ENCODE assay signal across 22 cellular contexts in genomic region chr6:15475261-15475660, GRCh38.
DNase-seq lines count a peak whose midpoint lies in the region; ATAC-seq and TF ChIP-seq lines count a peak whose summit lies in the region.
"Had no signal": no experiment of that assay in that cellular context is flagged by ENCODE, and none has a peak within 500 bp of the region (broad histone marks: within the 10 kb centered on the region; RNA-seq: fewer than 3 reads in every experiment).

No MANE protein-coding gene starts in this region.

- peaks cover 7% of the 10 kb centered on the region for H3K4me1 Mint-ChIP-seq in activated CD8-positive, alpha-beta T cell treated with anti-CD3 and anti-CD28 coated beads, Interleukin-2, amount 10 ng/mL, durations not matched to agents 7 days and 5 days (ENCODE audit: low read depth)
- H3K4me1 Mint-ChIP-seq in activated CD8-positive, alpha-beta T cell treated with anti-CD3 and anti-CD28 coated beads for 36 hours (ENCODE audit: low read depth), result peaks cover 42% of the 10 kb centered on the region
- peaks cover 28% of the 10 kb centered on the region for H3K4me1 Mint-ChIP-seq in T-helper 17 cell
- peaks cover 65% of the 10 kb centered on the region for H3K4me1 Mint-ChIP-seq in nephron progenitor cell

- ATAC-seq in activated CD8-positive, alpha-beta T cell treated with anti-CD3 and anti-CD28 coated beads, Interleukin-2, amount 10 ng/mL, durations not matched to agents 7 days and 5 days, result no peak
- no peak for ATAC-seq in activated CD8-positive, alpha-beta T cell treated with anti-CD3 and anti-CD28 coated beads for 36 hours
- ATAC-seq in T-helper 17 cell (no peak), GM21619 (IDR thresholded peaks at IDR 0.05; ENCODE audit: unreplicated experiment) (no peak), GM18861 (IDR thresholded peaks at IDR 0.05; ENCODE audit: unreplicated experiment) (no peak), GM21381 (IDR thresholded peaks at IDR 0.05; ENCODE audit: unreplicated experiment) (no peak)
- ATAC-seq: HepG2; stimulated activated naive CD8-positive, alpha-beta T cell treated with anti-CD3 and anti-CD28 coated beads, Interleukin-15, amount 100 ng/mL, for 72 hours had no signal

- peak overlapping the region; percentile 9 for H3K27ac Mint-ChIP-seq in activated CD8-positive, alpha-beta T cell treated with anti-CD3 and anti-CD28 coated beads, Interleukin-2, amount 10 ng/mL, durations not matched to agents 7 days and 5 days
- H3K27ac Mint-ChIP-seq in activated CD8-positive, alpha-beta T cell treated with anti-CD3 and anti-CD28 coated beads for 36 hours, result no peak overlapping the region
- H3K27ac Mint-ChIP-seq in T-helper 17 cell, result peak overlapping the region; percentile 32
- peak overlapping the region; percentile 73 for H3K27ac Mint-ChIP-seq in nephron progenitor cell

- no peaks in the 10 kb centered on the region for H3K9me3 Mint-ChIP-seq in activated CD8-positive, alpha-beta T cell treated with anti-CD3 and anti-CD28 coated beads, Interleukin-2, amount 10 ng/mL, durations not matched to agents 7 days and 5 days (ENCODE audit: insufficient read depth)
- no peaks in the 10 kb centered on the region for H3K9me3 Mint-ChIP-seq in activated CD8-positive, alpha-beta T cell treated with anti-CD3 and anti-CD28 coated beads for 36 hours
- peaks cover 3% of the 10 kb centered on the region for H3K9me3 Mint-ChIP-seq in nephron progenitor cell
- H3K9me3 Mint-ChIP-seq: activated T-helper 2 cell treated with anti-CD3 and anti-CD28 coated beads, Interferon-gamma antibody, Interleukin-2, Interleukin-4, amounts not matched to agents 10 μg/mL and 5 μg/mL and 100 μg/mL, durations not matched to agents 14 hours and 24 hours and 36 hours; stimulated activated naive CD8-positive, alpha-beta T cell treated with anti-CD3 and anti-CD28 coated beads, Interleukin-15, amount 100 ng/mL, for 72 hours had no signal

- intact Hi-C loops in activated CD8-positive, alpha-beta T cell treated with anti-CD3 and anti-CD28 coated beads for 36 hours (cut with micrococcal nuclease), result no loop called here

- no peak for TF ChIP-seq CTCF in activated CD8-positive, alpha-beta T cell treated with anti-CD3 and anti-CD28 coated beads for 36 hours (IDR thresholded peaks at IDR 0.05)
- no peak for TF ChIP-seq CTCF in nephron progenitor cell (IDR thresholded peaks at IDR 0.05)

- H3K9me3 ChIP-seq in T-helper 17 cell (ENCODE audit: control insufficient read depth, low read length, poor library complexity, severe bottlenecking), result no peaks in the 10 kb centered on the region
- H3K9me3 ChIP-seq: ascending aorta, upper lobe of left lung had no signal

- CTCF ChIA-PET in activated CD8-positive, alpha-beta T cell treated with anti-CD3 and anti-CD28 coated beads, Interleukin-2, amount 10 ng/mL, durations not matched to agents 7 days and 5 days (lab: Charles Lee), result interaction anchor here (1.0 to 3.1 kb wide), 4 partner anchors 12 to 147 kb away, joined by 3 to 12 read pairs (median 4); no protein-coding TSS in a partner anchor
- CTCF ChIA-PET in activated CD8-positive, alpha-beta T cell treated with anti-CD3 and anti-CD28 coated beads for 36 hours (lab: Charles Lee), result interaction anchor here (0.9 to 1.6 kb wide), 2 partner anchors 11 to 19 kb away, joined by 3 to 4 read pairs; no protein-coding TSS in a partner anchor

- no peak for DNase-seq in activated CD8-positive, alpha-beta T cell treated with anti-CD3 and anti-CD28 coated beads, Interleukin-2, amount 10 ng/mL, durations not matched to agents 7 days and 5 days
- no peak for DNase-seq in activated CD8-positive, alpha-beta T cell treated with anti-CD3 and anti-CD28 coated beads for 36 hours
- peak; percentile 9 for DNase-seq in COLO668 (lab: John Stamatoyannopoulos, UW; ENCODE audit: unreplicated experiment)
- DNase-seq in T-helper 17 cell, result no peak
- DNase-seq in nephron progenitor cell, result no peak
- DNase-seq: ACHN; kidney; NCI-H1694; NCI-H524; nucleus accumbens; right cardiac atrium; SHP77; stimulated activated CD4-positive, alpha-beta T cell treated with anti-CD3 and anti-CD28 coated beads, Interleukin-15, amount 100 ng/mL, for 24 hours; stimulated activated naive CD8-positive, alpha-beta T cell treated with anti-CD3 and anti-CD28 coated beads, Interleukin-15, amount 100 ng/mL, for 72 hours; T-helper 1 cell; upper lobe of left lung had no signal

- no peaks in the 10 kb centered on the region for H3K27me3 Mint-ChIP-seq in activated CD8-positive, alpha-beta T cell treated with anti-CD3 and anti-CD28 coated beads, Interleukin-2, amount 10 ng/mL, durations not matched to agents 7 days and 5 days (ENCODE audit: low read depth)
- H3K27me3 Mint-ChIP-seq in activated CD8-positive, alpha-beta T cell treated with anti-CD3 and anti-CD28 coated beads for 36 hours, result no peaks in the 10 kb centered on the region
- H3K27me3 Mint-ChIP-seq in T-helper 17 cell (no peaks in the 10 kb centered on the region), nephron progenitor cell (ENCODE audit: low read depth, poor library complexity) (no peaks in the 10 kb centered on the region)
- H3K27me3 Mint-ChIP-seq: stimulated activated naive CD8-positive, alpha-beta T cell treated with anti-CD3 and anti-CD28 coated beads, Interleukin-15, amount 100 ng/mL, for 72 hours had no signal

- H3K36me3 Mint-ChIP-seq in activated CD8-positive, alpha-beta T cell treated with anti-CD3 and anti-CD28 coated beads, Interleukin-2, amount 10 ng/mL, durations not matched to agents 7 days and 5 days (ENCODE audit: low read depth), result peaks cover 42% of the 10 kb centered on the region
- H3K36me3 Mint-ChIP-seq in activated CD8-positive, alpha-beta T cell treated with anti-CD3 and anti-CD28 coated beads for 36 hours (ENCODE audit: low read depth), result peaks cover 38% of the 10 kb centered on the region
- H3K36me3 Mint-ChIP-seq in T-helper 17 cell (ENCODE audit: low read depth) (peaks cover 6% of the 10 kb centered on the region), nephron progenitor cell (ENCODE audit: low read depth) (peaks cover 52% of the 10 kb centered on the region)

- H3K4me3 Mint-ChIP-seq in activated CD8-positive, alpha-beta T cell treated with anti-CD3 and anti-CD28 coated beads, Interleukin-2, amount 10 ng/mL, durations not matched to agents 7 days and 5 days, result no peak overlapping the region
- no peak overlapping the region for H3K4me3 Mint-ChIP-seq in activated CD8-positive, alpha-beta T cell treated with anti-CD3 and anti-CD28 coated beads for 36 hours
- no peak overlapping the region for H3K4me3 Mint-ChIP-seq in T-helper 17 cell
- no peak overlapping the region for H3K4me3 Mint-ChIP-seq in nephron progenitor cell
- H3K4me3 Mint-ChIP-seq: stimulated activated naive CD8-positive, alpha-beta T cell treated with anti-CD3 and anti-CD28 coated beads, Interleukin-15, amount 100 ng/mL, for 72 hours had no signal

- POLR2A ChIA-PET in activated CD8-positive, alpha-beta T cell treated with anti-CD3 and anti-CD28 coated beads, Interleukin-2, amount 10 ng/mL, durations not matched to agents 7 days and 5 days (lab: Charles Lee), result no interaction called here
- POLR2A ChIA-PET in activated CD8-positive, alpha-beta T cell treated with anti-CD3 and anti-CD28 coated beads for 36 hours (lab: Charles Lee), result no interaction called here
